In the genomic region with DNA sequence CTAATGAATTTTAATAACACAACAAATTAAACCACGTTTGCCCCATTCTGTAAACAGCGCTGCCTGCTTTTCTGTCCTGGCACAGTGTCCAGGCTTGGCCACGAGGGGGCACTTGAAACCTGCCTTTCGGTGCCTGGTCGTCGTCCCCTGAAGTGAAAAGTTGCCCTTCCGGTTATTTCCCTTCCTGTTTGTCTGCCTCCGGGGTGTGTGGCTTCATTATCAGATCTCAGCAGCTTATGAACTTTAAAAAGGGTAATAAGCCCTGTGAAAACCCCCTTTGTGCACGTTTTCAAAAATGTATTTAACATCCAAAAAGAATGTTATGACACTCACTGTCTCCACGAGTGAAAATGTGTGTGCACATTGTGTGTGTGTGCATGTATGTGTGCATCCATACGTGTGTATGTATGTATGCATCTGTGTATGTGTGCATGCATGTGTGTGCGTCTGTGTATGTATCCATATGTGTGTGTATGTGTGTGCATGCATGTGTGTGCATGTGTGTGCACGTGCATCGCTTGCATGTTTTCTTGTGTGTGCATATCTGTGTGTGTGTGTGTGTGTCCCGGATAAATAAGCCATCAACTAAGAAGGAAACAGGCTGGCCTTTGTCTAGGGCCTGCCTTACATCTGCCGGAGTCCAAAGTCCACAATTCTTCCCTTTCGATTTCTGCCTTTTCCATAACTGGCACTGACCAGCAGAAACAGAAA, we compare ENCODE assay signal across 8 cellular contexts.
A peak's percentile ranks its signal among the peaks of the same experiment; 100 is the strongest.
DNase-seq lines count a peak whose midpoint lies in the region; TF ChIP-seq lines count a peak whose summit lies in the region.

No MANE protein-coding gene starts in this region.

- H3K9me3 ChIP-seq in GM23248 (ENCODE audit: low read depth) = no peaks in the 10 kb centered on the region
- no peaks in the 10 kb centered on the region for H3K9me3 ChIP-seq in Karpas-422 (ENCODE audit: low read length)
- no peaks in the 10 kb centered on the region for H3K9me3 ChIP-seq in SJSA1 (replicated peaks)
- H3K9me3 ChIP-seq in osteoblast (ENCODE audit: low read depth, low read length) = no peaks in the 10 kb centered on the region
- H3K9me3 ChIP-seq in suprapubic skin = no peaks in the 10 kb centered on the region

- no peaks in the 10 kb centered on the region for H3K9me2 ChIP-seq in GM23248 (ENCODE audit: insufficient read depth)
- no peaks in the 10 kb centered on the region for H3K9me2 ChIP-seq in Karpas-422 (replicated peaks; ENCODE audit: insufficient read depth, low read length)

- TF ChIP-seq POLR2A in suprapubic skin (IDR thresholded peaks at IDR 0.05) = no peak

- in situ Hi-C loops in GM23248 (cut with MboI) = loop anchor here (25.0 kb wide), 1 partner anchor 983 kb away; no protein-coding TSS in a partner anchor

- H3K9ac ChIP-seq in GM23248 (peak overlapping the region; percentile 40; the same call in 1 of the 2 replicates), Karpas-422 (ENCODE audit: low read length) (peak overlapping the region; percentile 31; the same call in 1 of the 2 replicates)

- peak overlapping the region; percentile 80 for H3K4me2 ChIP-seq in GM23248 (ENCODE audit: unreplicated experiment)
- H3K4me2 ChIP-seq in Karpas-422 (ENCODE audit: low read depth, low read length, poor library complexity, severe bottlenecking) = peak overlapping the region; percentile 50
- H3K4me2 ChIP-seq in osteoblast (ENCODE audit: insufficient read depth, low read length) = peak overlapping the region; percentile 79

- DNase-seq in ELF-1 (ENCODE audit: low read depth, low spot score) (peak; percentile 84), GM23248 (peak; percentile 87), Karpas-422 (peak; percentile 91), SJSA1 (ENCODE audit: low read depth in 1 of 2, low spot score in 2 of 2) (peak; percentile 55 to 72), germinal center (ENCODE audit: low spot score) (peak; percentile 79), osteoblast (ENCODE audit: insufficient read length, low spot score, missing footprints) (peak; percentile 98), suprapubic skin (ENCODE audit: low spot score in 2 of 2) (peak; percentile 86 to 89)
- DNase-seq in activated gamma-delta T cell treated with anti-CD3 and anti-CD28 coated beads, Interleukin-2, amount 50 U/mL, for 16 hours (ENCODE audit: low read depth) = peak; percentile 64

- H3F3A ChIP-seq in GM23248 (ENCODE audit: insufficient read depth) = no peaks in the 10 kb centered on the region

- peaks cover 4% of the 10 kb centered on the region; the same call in 1 of the 2 replicates for H3K4me1 ChIP-seq in GM23248 (ENCODE audit: insufficient read depth)
- peaks cover 4% of the 10 kb centered on the region; the same call in 1 of the 2 replicates for H3K4me1 ChIP-seq in Karpas-422 (ENCODE audit: low read length)
- H3K4me1 ChIP-seq in SJSA1 (replicated peaks) = peaks cover 4% of the 10 kb centered on the region; the same call in 1 of the 2 replicates
- peaks cover 6% of the 10 kb centered on the region for H3K4me1 ChIP-seq in osteoblast (ENCODE audit: insufficient read depth, low read length)
- H3K4me1 ChIP-seq in suprapubic skin = peaks cover 12% of the 10 kb centered on the region

- H3K79me2 ChIP-seq in GM23248 (ENCODE audit: insufficient read depth) (no peaks in the 10 kb centered on the region), Karpas-422 (ENCODE audit: low read length) (no peaks in the 10 kb centered on the region), osteoblast (ENCODE audit: insufficient read depth, low read length) (no peaks in the 10 kb centered on the region)

- H2AFZ ChIP-seq in GM23248 = peak overlapping the region; percentile 93
- H2AFZ ChIP-seq in Karpas-422 (ENCODE audit: low read length) = peak overlapping the region; percentile 87
- H2AFZ ChIP-seq in osteoblast (ENCODE audit: low read length) = peak overlapping the region; percentile 80

- H3K27me3 ChIP-seq in GM23248 (replicated peaks; ENCODE audit: insufficient read depth) (no peaks in the 10 kb centered on the region), Karpas-422 (ENCODE audit: low read length) (no peaks in the 10 kb centered on the region), SJSA1 (replicated peaks) (no peaks in the 10 kb centered on the region), osteoblast (ENCODE audit: insufficient read depth, low read length) (peaks cover 6% of the 10 kb centered on the region), suprapubic skin (no peaks in the 10 kb centered on the region)

- H4K20me1 ChIP-seq in GM23248 (ENCODE audit: insufficient read depth) (no peaks in the 10 kb centered on the region), Karpas-422 (ENCODE audit: insufficient read depth, low read depth, low read length) (no peaks in the 10 kb centered on the region), osteoblast (ENCODE audit: insufficient read depth, low read length) (no peaks in the 10 kb centered on the region)

- WGBS in GM23248 (ENCODE audit: low coverage in 1 of 2, low lambda C conversion rate in 2 of 2, missing lambda C conversion rate in 2 of 2), 2 experiments = 28 to 29% methylated on average over 17 of the region's 17 CpGs
- 27% methylated on average over 17 of the region's 17 CpGs for whole genome bisulfite sequencing in suprapubic skin

- H3K27ac ChIP-seq in GM23248 (no peak overlapping the region), Karpas-422 (ENCODE audit: low read length) (no peak overlapping the region), SJSA1 (no peak overlapping the region), osteoblast (ENCODE audit: low read depth, low read length) (no peak overlapping the region), suprapubic skin (no peak overlapping the region)

- TF ChIP-seq CTCF in osteoblast (IDR thresholded peaks at IDR 0.05; ENCODE audit: extremely low read depth, low read depth, low read length) = peak; percentile 98
- peak; percentile 88 to 90 for TF ChIP-seq CTCF in suprapubic skin (IDR thresholded peaks at IDR 0.05)

- H3K4me3 ChIP-seq in GM23248 = peak overlapping the region; percentile 64
- peak overlapping the region; percentile 22; the same call in 1 of the 2 replicates for H3K4me3 ChIP-seq in Karpas-422 (ENCODE audit: low read length)
- H3K4me3 ChIP-seq in SJSA1 = no peak overlapping the region
- H3K4me3 ChIP-seq in osteoblast (ENCODE audit: insufficient read depth, low read length) = peak overlapping the region; percentile 48
- H3K4me3 ChIP-seq in suprapubic skin = no peak overlapping the region

- TF ChIP-seq EP300 in suprapubic skin (IDR thresholded peaks at IDR 0.05) = no peak

- H3K36me3 ChIP-seq in GM23248 (ENCODE audit: low read depth) = no peaks in the 10 kb centered on the region
- H3K36me3 ChIP-seq in Karpas-422 (ENCODE audit: insufficient read depth, low read length) = no peaks in the 10 kb centered on the region
- H3K36me3 ChIP-seq in SJSA1 = no peaks in the 10 kb centered on the region
- H3K36me3 ChIP-seq in osteoblast (ENCODE audit: insufficient read depth, low read length) = no peaks in the 10 kb centered on the region
- no peaks in the 10 kb centered on the region for H3K36me3 ChIP-seq in suprapubic skin

Comparison
In these comparisons a context has a peak if more than half of its experiments do, and no peak if none do; other contexts are left out.
1. H3K4me3 ChIP-seq: peak in GM23248 (single experiment), Karpas-422 (single experiment) and osteoblast (single experiment); none in SJSA1 (single experiment) and suprapubic skin (single experiment).
2. Peak in every context shown above with its lines, with median percentiles within 50 percentile points of each other: DNase-seq, H2AFZ ChIP-seq and H3K4me2 ChIP-seq.